21 cellular contexts compared by ENCODE assay signal in genomic region chr6:142226731-142227130, GRCh38.
A peak's percentile ranks its signal among the peaks of the same experiment; 100 is the strongest.
DNase-seq lines count a peak whose midpoint lies in the region; ATAC-seq lines count a peak whose summit lies in the region.
"Had no signal": no experiment of that assay in that cellular context is flagged by ENCODE, and none has a peak within 500 bp of the region (broad histone marks: within the 10 kb centered on the region; RNA-seq: fewer than 3 reads in every experiment).

No MANE protein-coding gene starts in this region.

- DNase-seq in activated T-cell treated with anti-CD3 and anti-CD28 coated beads, Interleukin-2, amount 50 U/mL, for 72 hours = no peak
- no peak for DNase-seq in activated T-cell treated with anti-CD3 and anti-CD28 coated beads, Interleukin-2, amount 50 U/mL, for 24 hours
- DNase-seq in EH (ENCODE audit: low read depth) (peak; percentile 21), trophoblast cell (peak; percentile 32 to 93), SHP77 treated with DMSO at 0.1 percent for 48 hours (lab: John Stamatoyannopoulos, UW) (no peak)
- DNase-seq: 8988T; ACHN; BE2C; C1 segment of cervical spinal cord; CD4-positive, alpha-beta memory T cell; CD4-positive, CD25-positive, alpha-beta regulatory T cell; CD8-positive, alpha-beta memory T cell; COR-L47; DMS 273 treated with DMSO at 0.1 percent for 48 hours; DMS153; DMS53; DMS79; DND-41; GF-D8 had no signal

- H4K8ac ChIP-seq in trophoblast cell (ENCODE audit: low read depth, low read length) = no peak overlapping the region

- no peak overlapping the region for H2BK12ac ChIP-seq in trophoblast cell (ENCODE audit: low read length)

- no peaks in the 10 kb centered on the region for H3K79me1 ChIP-seq in trophoblast cell (ENCODE audit: low read length)

- H3K18ac ChIP-seq in trophoblast cell (ENCODE audit: low read length) = no peak overlapping the region

- no CpG with 5 or more reads among the region's 4 CpGs for WGBS in trophoblast cell (ENCODE audit: extremely low coverage, insufficient coverage, insufficient read length)

- H2AFZ ChIP-seq in trophoblast cell (ENCODE audit: insufficient read depth, low read length, poor library complexity) = no peak overlapping the region

- no peaks in the 10 kb centered on the region for H3K36me3 Mint-ChIP-seq in activated T-cell treated with anti-CD3 and anti-CD28 coated beads, Interleukin-2, amount 50 U/mL, for 72 hours (ENCODE audit: insufficient read depth in 2 of 2)
- no peaks in the 10 kb centered on the region for H3K36me3 Mint-ChIP-seq in activated T-cell treated with anti-CD3 and anti-CD28 coated beads, Interleukin-2, amount 50 U/mL, for 24 hours (ENCODE audit: low read depth)
- H3K36me3 Mint-ChIP-seq: CD14-positive monocyte; CD4-positive, CD25-positive, alpha-beta regulatory T cell; CD8-positive, alpha-beta memory T cell had no signal

- H3K23ac ChIP-seq in trophoblast cell (ENCODE audit: low read length) = no peak overlapping the region

- H3K79me2 ChIP-seq in trophoblast cell (ENCODE audit: control insufficient read depth, insufficient read depth, low read length, poor library complexity) = no peaks in the 10 kb centered on the region

- H3K27ac Mint-ChIP-seq in activated T-cell treated with anti-CD3 and anti-CD28 coated beads, Interleukin-2, amount 50 U/mL, for 72 hours = peak overlapping the region; percentile 8
- H3K27ac Mint-ChIP-seq in activated T-cell treated with anti-CD3 and anti-CD28 coated beads, Interleukin-2, amount 50 U/mL, for 24 hours = no peak overlapping the region
- H3K27ac Mint-ChIP-seq: CD14-positive monocyte; CD4-positive, alpha-beta memory T cell; CD4-positive, CD25-positive, alpha-beta regulatory T cell; CD8-positive, alpha-beta memory T cell had no signal

- no peak overlapping the region for H3K4me2 ChIP-seq in trophoblast cell (ENCODE audit: low read length)
- H3K4me2 ChIP-seq: BLaER1 had no signal

- H3K36me3 ChIP-seq in trophoblast cell (ENCODE audit: control insufficient read depth in 1 of 2, insufficient read depth in 2 of 2, low read length in 2 of 2) = no peaks in the 10 kb centered on the region
- H3K36me3 ChIP-seq: BE2C, BLaER1 had no signal

- no peaks in the 10 kb centered on the region for H3K4me1 Mint-ChIP-seq in activated T-cell treated with anti-CD3 and anti-CD28 coated beads, Interleukin-2, amount 50 U/mL, for 72 hours (ENCODE audit: low read depth)
- H3K4me1 Mint-ChIP-seq in activated T-cell treated with anti-CD3 and anti-CD28 coated beads, Interleukin-2, amount 50 U/mL, for 24 hours (ENCODE audit: low read depth) = no peaks in the 10 kb centered on the region
- H3K4me1 Mint-ChIP-seq: CD14-positive monocyte; CD4-positive, alpha-beta memory T cell had no signal

- H2BK5ac ChIP-seq in trophoblast cell (ENCODE audit: low read depth, low read length, poor library complexity) = no peak overlapping the region

- no peak overlapping the region for H3K4me3 Mint-ChIP-seq in activated T-cell treated with anti-CD3 and anti-CD28 coated beads, Interleukin-2, amount 50 U/mL, for 72 hours
- H3K4me3 Mint-ChIP-seq in activated T-cell treated with anti-CD3 and anti-CD28 coated beads, Interleukin-2, amount 50 U/mL, for 24 hours = no peak overlapping the region
- H3K4me3 Mint-ChIP-seq: CD14-positive monocyte; CD4-positive, alpha-beta memory T cell; CD4-positive, CD25-positive, alpha-beta regulatory T cell; CD8-positive, alpha-beta memory T cell had no signal

- H3K14ac ChIP-seq in trophoblast cell (ENCODE audit: low read length) = no peak overlapping the region

- no peaks in the 10 kb centered on the region for H3K4me1 ChIP-seq in trophoblast cell (ENCODE audit: control insufficient read depth in 1 of 2, insufficient read depth in 2 of 2, low read length in 2 of 2)
- H3K4me1 ChIP-seq: BE2C, BLaER1 had no signal

- H3K27me3 Mint-ChIP-seq in activated T-cell treated with anti-CD3 and anti-CD28 coated beads, Interleukin-2, amount 50 U/mL, for 72 hours (ENCODE audit: low read depth) = no peaks in the 10 kb centered on the region
- no peaks in the 10 kb centered on the region for H3K27me3 Mint-ChIP-seq in activated T-cell treated with anti-CD3 and anti-CD28 coated beads, Interleukin-2, amount 50 U/mL, for 24 hours
- H3K27me3 Mint-ChIP-seq: CD4-positive, alpha-beta memory T cell had no signal

- H2BK120ac ChIP-seq in trophoblast cell (ENCODE audit: insufficient read depth, low read length, poor library complexity) = no peak overlapping the region

- no peak overlapping the region for H4K91ac ChIP-seq in trophoblast cell (ENCODE audit: low read depth, low read length)

- H3K9ac ChIP-seq in trophoblast cell (ENCODE audit: low read length) = no peak overlapping the region
- H3K9ac ChIP-seq: BLaER1 had no signal

- no peak overlapping the region for H2AK5ac ChIP-seq in trophoblast cell (ENCODE audit: low read length)

- H3K27ac ChIP-seq in trophoblast cell (ENCODE audit: low read depth, low read length) = no peak overlapping the region
- H3K27ac ChIP-seq: BLaER1 had no signal

- H4K12ac ChIP-seq in trophoblast cell (ENCODE audit: low read depth, low read length) = no peak overlapping the region

- H3K9me3 ChIP-seq in trophoblast cell (ENCODE audit: insufficient read depth, low read depth, low read length) = no peaks in the 10 kb centered on the region
- H3K9me3 ChIP-seq: BE2C, BLaER1 had no signal

- H3K4me3 ChIP-seq in trophoblast cell (ENCODE audit: low read depth, low read length) = no peak overlapping the region
- H3K4me3 ChIP-seq: BLaER1 had no signal

- ATAC-seq in activated T-cell treated with anti-CD3 and anti-CD28 coated beads, Interleukin-2, amount 50 U/mL, for 72 hours (replicated peaks in 1 of 2) = no peak

- H3K27me3 ChIP-seq in trophoblast cell (ENCODE audit: insufficient read depth, low read length) = no peaks in the 10 kb centered on the region
- H3K27me3 ChIP-seq: BE2C, BLaER1 had no signal

- H3K4ac ChIP-seq in trophoblast cell (ENCODE audit: low read depth, low read length) = no peak overlapping the region

- peaks cover 4% of the 10 kb centered on the region in 2 donors for H3K9me3 Mint-ChIP-seq in activated T-cell treated with anti-CD3 and anti-CD28 coated beads, Interleukin-2, amount 50 U/mL, for 72 hours
- H3K9me3 Mint-ChIP-seq in activated T-cell treated with anti-CD3 and anti-CD28 coated beads, Interleukin-2, amount 50 U/mL, for 24 hours = peaks cover 18% of the 10 kb centered on the region

Comparison
In these comparisons a context has a peak if more than half of its experiments do, and no peak if none do; other contexts are left out.
1. DNase-seq: peak in EH (single experiment) and trophoblast cell (2 of 2); none in activated T-cell treated with anti-CD3 and anti-CD28 coated beads, Interleukin-2, amount 50 U/mL, for 72 hours (0 of 2), activated T-cell treated with anti-CD3 and anti-CD28 coated beads, Interleukin-2, amount 50 U/mL, for 24 hours (single experiment) and SHP77 treated with DMSO at 0.1 percent for 48 hours (single experiment).